Comparison of ENCODE assay signal across 8 cellular contexts in genomic region chrX:48538641-48539344, GRCh38. TPM values are rescaled to one million over a fixed set of nuclear protein-coding genes. Genes with fewer than 3 reads are reported as not detected.
DNase-seq lines count a peak whose midpoint lies in the region; ATAC-seq, FAIRE-seq and TF ChIP-seq lines count a peak whose summit lies in the region.

No MANE protein-coding gene starts in this region.

- no peak for TF ChIP-seq RAD21 in SK-N-SH (IDR thresholded peaks at IDR 0.05; ENCODE audit: low read length)

- H3K27ac ChIP-seq in SK-N-SH (ENCODE audit: low read depth in 2 of 2, low read length in 1 of 2) (no peak overlapping the region), keratinocyte (ENCODE audit: control insufficient read depth, insufficient read depth, low read length) (peak overlapping the region; percentile 84), subcutaneous abdominal adipose tissue (ENCODE audit: low read depth, low read length) (peak overlapping the region; percentile 72)

- TF ChIP-seq EP300 in SK-N-SH (IDR thresholded peaks at IDR 0.05; ENCODE audit: borderline replicate concordance in 1 of 2, low read depth in 1 of 2, low read length in 1 of 2), result no peak

- dilution Hi-C loops in keratinocyte (cut with MboI; ENCODE audit: extremely low pct_ligation_motif_present, low sequenced_read_pairs), result no loop called here

- intact Hi-C loops in activated T-helper 2 cell treated with anti-CD3 and anti-CD28 coated beads, Interferon-gamma antibody, Interleukin-2, Interleukin-4, amounts not matched to agents 10 μg/mL and 5 μg/mL and 100 μg/mL, durations not matched to agents 14 hours and 24 hours and 36 hours (cut with micrococcal nuclease), result loop anchor here (1.0 to 5.0 kb wide), 4 partner anchors 17 to 61 kb away; partner anchors contain the start of genes EBP, FTSJ1, PORCN and RBM3

- DNase-seq in SK-N-SH, result no peak
- no peak for DNase-seq in activated T-helper 2 cell treated with anti-CD3 and anti-CD28 coated beads, Interferon-gamma antibody, Interleukin-2, Interleukin-4, amounts not matched to agents 10 μg/mL and 5 μg/mL and 100 μg/mL, durations not matched to agents 14 hours and 24 hours and 36 hours (ENCODE audit: low spot score)
- no peak for DNase-seq in keratinocyte (ENCODE audit: low read depth, low spot score)
- no peak for DNase-seq in GM12891 (ENCODE audit: insufficient read length, low spot score)
- no peak for DNase-seq in GM19238 (ENCODE audit: insufficient read length, low spot score)
- DNase-seq in Ammon's horn (ENCODE audit: low spot score), result no peak

- no peaks in the 10 kb centered on the region for H3K9me3 Mint-ChIP-seq in activated T-helper 2 cell treated with anti-CD3 and anti-CD28 coated beads, Interferon-gamma antibody, Interleukin-2, Interleukin-4, amounts not matched to agents 10 μg/mL and 5 μg/mL and 100 μg/mL, durations not matched to agents 14 hours and 24 hours and 36 hours

- no peak for ATAC-seq in SK-N-SH treated with all-trans-retinoic acid at 6 μM for 48 hours

- no peak overlapping the region for H3K9ac ChIP-seq in SK-N-SH
- H3K9ac ChIP-seq in keratinocyte (ENCODE audit: control insufficient read depth, extremely low read depth, insufficient read depth, low read length), result peak overlapping the region; percentile 83
- peak overlapping the region in 1 of 5 donors; percentile 39 for H3K9ac ChIP-seq in subcutaneous abdominal adipose tissue (ENCODE audit: low read length in 5 of 5)

- H3K27ac Mint-ChIP-seq in activated T-helper 2 cell treated with anti-CD3 and anti-CD28 coated beads, Interferon-gamma antibody, Interleukin-2, Interleukin-4, amounts not matched to agents 10 μg/mL and 5 μg/mL and 100 μg/mL, durations not matched to agents 14 hours and 24 hours and 36 hours, result peak overlapping the region; percentile 94

- 69% methylated on average over 23 of the region's 23 CpGs for WGBS in SK-N-SH (ENCODE audit: low lambda C conversion rate)

- no peaks in the 10 kb centered on the region for H3K9me2 ChIP-seq in SK-N-SH

- no peak overlapping the region for H3K4me3 Mint-ChIP-seq in activated T-helper 2 cell treated with anti-CD3 and anti-CD28 coated beads, Interferon-gamma antibody, Interleukin-2, Interleukin-4, amounts not matched to agents 10 μg/mL and 5 μg/mL and 100 μg/mL, durations not matched to agents 14 hours and 24 hours and 36 hours (ENCODE audit: low read depth)

- H3K79me2 ChIP-seq in SK-N-SH (ENCODE audit: insufficient read depth) (peaks cover 17% of the 10 kb centered on the region; the same call in 1 of the 2 replicates), keratinocyte (ENCODE audit: control insufficient read depth, insufficient read depth, low read length) (peaks cover 15% of the 10 kb centered on the region)

- H3K27me3 ChIP-seq in SK-N-SH (ENCODE audit: insufficient read depth) (no peaks in the 10 kb centered on the region), keratinocyte (ENCODE audit: control insufficient read depth, extremely low read depth, insufficient read depth, low read length) (no peaks in the 10 kb centered on the region), subcutaneous abdominal adipose tissue (ENCODE audit: control insufficient read depth in 5 of 5, insufficient read depth in 4 of 5, low read length in 5 of 5) (peaks cover 0 to 3% (median 0%) of the 10 kb centered on the region in 5 donors)

- H3K9me3 ChIP-seq in SK-N-SH (no peaks in the 10 kb centered on the region), keratinocyte (ENCODE audit: control insufficient read depth, low read depth, low read length) (no peaks in the 10 kb centered on the region), subcutaneous abdominal adipose tissue (ENCODE audit: control insufficient read depth in 5 of 5, low read length in 5 of 5) (no peaks in the 10 kb centered on the region)

- FAIRE-seq in keratinocyte (lab: Jason Lieb, UNC) (no peak), GM12891 (lab: Jason Lieb, UNC) (no peak)

- POLR2A ChIA-PET in SK-N-SH (lab: Yijun Ruan, JAX), result interaction anchor here (0.7 kb wide), 1 partner anchor 35 kb away, joined by 4 read pairs; no protein-coding TSS in a partner anchor

- CTCF ChIA-PET in SK-N-SH (lab: Yijun Ruan, JAX), result interaction anchor here (1.2 to 1.7 kb wide), 2 partner anchors 10 to 36 kb away, joined by 3 to 4 read pairs; no protein-coding TSS in a partner anchor

- peaks cover 0 to 6% of the 10 kb centered on the region in 2 experiments; a peak in 1 of 4 replicates for H3K4me1 ChIP-seq in SK-N-SH (ENCODE audit: control insufficient read depth in 1 of 2, insufficient read depth in 2 of 2, low read depth in 1 of 2, low read length in 1 of 2)
- peaks cover 9% of the 10 kb centered on the region for H3K4me1 ChIP-seq in keratinocyte (ENCODE audit: control insufficient read depth, extremely low read depth, insufficient read depth, low read length)
- H3K4me1 ChIP-seq in subcutaneous abdominal adipose tissue (ENCODE audit: control insufficient read depth in 5 of 5, insufficient read depth in 5 of 5, low read length in 5 of 5), result peaks cover 0 to 15% (median 9%) of the 10 kb centered on the region in 5 donors

- H3K36me3 Mint-ChIP-seq in activated T-helper 2 cell treated with anti-CD3 and anti-CD28 coated beads, Interferon-gamma antibody, Interleukin-2, Interleukin-4, amounts not matched to agents 10 μg/mL and 5 μg/mL and 100 μg/mL, durations not matched to agents 14 hours and 24 hours and 36 hours (ENCODE audit: low read depth), result peaks cover 23% of the 10 kb centered on the region

- peak overlapping the region; percentile 46; the same call in 1 of the 2 replicates for H3K4me2 ChIP-seq in SK-N-SH
- H3K4me2 ChIP-seq in keratinocyte (ENCODE audit: control insufficient read depth, extremely low read depth, insufficient read depth, low read depth, low read length), result no peak overlapping the region

- H3F3A ChIP-seq in SK-N-SH (replicated peaks; ENCODE audit: insufficient read depth), result no peaks in the 10 kb centered on the region

- H3K9me1 ChIP-seq in keratinocyte (ENCODE audit: control insufficient read depth, extremely low read depth, insufficient read depth, low read length), result no peaks in the 10 kb centered on the region

- H3K27me3 Mint-ChIP-seq in activated T-helper 2 cell treated with anti-CD3 and anti-CD28 coated beads, Interferon-gamma antibody, Interleukin-2, Interleukin-4, amounts not matched to agents 10 μg/mL and 5 μg/mL and 100 μg/mL, durations not matched to agents 14 hours and 24 hours and 36 hours (ENCODE audit: low read depth), result no peaks in the 10 kb centered on the region

- TF ChIP-seq POLR2A in GM12891 (IDR thresholded peaks at IDR 0.05; ENCODE audit: low read depth, low read length), result no peak

- peaks cover 20% of the 10 kb centered on the region for H3K4me1 Mint-ChIP-seq in activated T-helper 2 cell treated with anti-CD3 and anti-CD28 coated beads, Interferon-gamma antibody, Interleukin-2, Interleukin-4, amounts not matched to agents 10 μg/mL and 5 μg/mL and 100 μg/mL, durations not matched to agents 14 hours and 24 hours and 36 hours (ENCODE audit: low read depth)

- H3K4me3 ChIP-seq in SK-N-SH (ENCODE audit: low read depth in 2 of 2, low read length in 1 of 2) (peak overlapping the region; percentile 53 to 62; a peak in 3 of 4 replicates), keratinocyte (ENCODE audit: control insufficient read depth in 2 of 3, extremely low read depth in 1 of 3, insufficient read depth in 2 of 3, low read depth in 1 of 3, low read length in 3 of 3) (no peak overlapping the region), subcutaneous abdominal adipose tissue (ENCODE audit: low read depth in 1 of 5, low read length in 5 of 5) (peak overlapping the region in 4 of 5 donors; percentile 9 to 51 (median 40))

- H4K20me1 ChIP-seq in SK-N-SH (ENCODE audit: insufficient read depth), result no peaks in the 10 kb centered on the region
- H4K20me1 ChIP-seq in keratinocyte (ENCODE audit: control insufficient read depth, extremely low read depth, insufficient read depth, low read length), result no peaks in the 10 kb centered on the region

- H2AFZ ChIP-seq in SK-N-SH (ENCODE audit: low read depth), result 0 out of 2 replicates have a peak overlapping the region, but pooled peaks have one; percentile 67
- no peak overlapping the region for H2AFZ ChIP-seq in keratinocyte (ENCODE audit: control insufficient read depth, low read length)

- TF ChIP-seq CTCF in SK-N-SH (IDR thresholded peaks at IDR 0.05) (no peak), keratinocyte (optimal IDR thresholded peaks at IDR 0.05 in 1 of 3, IDR thresholded peaks at IDR 0.05 in 1 of 3, conservative IDR thresholded peaks at IDR 0.05 in 1 of 3; ENCODE audit: extremely low read depth in 1 of 3, insufficient read depth in 2 of 3, low read length in 3 of 3) (no peak)

- H3K36me3 ChIP-seq in SK-N-SH (replicated peaks in 1 of 2; ENCODE audit: control insufficient read depth in 1 of 2, insufficient read depth in 2 of 2, low read length in 1 of 2) (no peaks in the 10 kb centered on the region), keratinocyte (ENCODE audit: control insufficient read depth in 2 of 2, extremely low read depth in 1 of 2, insufficient read depth in 2 of 2, low read length in 2 of 2) (no peaks in the 10 kb centered on the region), subcutaneous abdominal adipose tissue (ENCODE audit: control insufficient read depth in 5 of 5, insufficient read depth in 5 of 5, low read length in 5 of 5) (peaks cover 0 to 5% (median 0%) of the 10 kb centered on the region in 5 donors)

RNA-seq across cellular contexts. Expression of gene TBC1D25, which starts 0.7 kb away (rescaled TPM):
- 11.8 and 18.4 TPM in 2 replicates for polyA plus RNA-seq in SK-N-SH (2012; rRNA removed)
- polyA plus RNA-seq in SK-N-SH (2012; cell fraction: cytosol; rRNA removed), result 8.1 and 12.3 TPM in 2 replicates
- polyA plus RNA-seq in SK-N-SH (2012; cell fraction: nucleus; rRNA removed), result 17.5 and 23.2 TPM in 2 replicates
- total RNA-seq in activated T-helper 2 cell treated with anti-CD3 and anti-CD28 coated beads, Interferon-gamma antibody, Interleukin-2, Interleukin-4, amounts not matched to agents 10 μg/mL and 5 μg/mL and 100 μg/mL, durations not matched to agents 14 hours and 24 hours and 36 hours, result 16.0 and 18.3 TPM in 2 replicates
- polyA plus RNA-seq in keratinocyte, result 6.1 to 11.9 TPM (median 9.2 TPM) in 3 replicates
- polyA plus RNA-seq in keratinocyte (2011; ENCODE audit: low read depth), result 8.2 TPM
- polyA plus RNA-seq in keratinocyte (2011; cell fraction: cytosol; rRNA removed), result 6.7 and 11.9 TPM in 2 replicates
- 12.2 and 15.6 TPM in 2 replicates for polyA plus RNA-seq in keratinocyte (2011; cell fraction: nucleus; rRNA removed)
- 8.8 and 15.8 TPM in 2 replicates for polyA plus RNA-seq in keratinocyte (2012; ENCODE audit: low replicate concordance)
- 8.2 to 37.2 TPM (median 20.4 TPM) in 3 replicates for polyA minus RNA-seq in keratinocyte
- 9.8 TPM for polyA minus RNA-seq in keratinocyte (2011; cell fraction: cytosol; rRNA and poly(A)+ RNA removed)
- 6.9 and 10.6 TPM in 2 replicates for polyA minus RNA-seq in keratinocyte (2011; cell fraction: nucleus; rRNA and poly(A)+ RNA removed)
- 11.4 TPM for polyA plus RNA-seq in GM12891 (2012; ENCODE audit: low read depth, missing spikeins)

RNA-seq across cellular contexts. Expression of gene EBP, which starts 17.2 kb away (rescaled TPM):
- polyA plus RNA-seq in SK-N-SH (2012; rRNA removed), result 28.9 and 30.2 TPM in 2 replicates
- 13.0 and 21.4 TPM in 2 replicates for polyA plus RNA-seq in SK-N-SH (2012; cell fraction: cytosol; rRNA removed)
- polyA plus RNA-seq in SK-N-SH (2012; cell fraction: nucleus; rRNA removed), result 30.5 and 35.9 TPM in 2 replicates
- 209 and 212 TPM in 2 replicates for total RNA-seq in activated T-helper 2 cell treated with anti-CD3 and anti-CD28 coated beads, Interferon-gamma antibody, Interleukin-2, Interleukin-4, amounts not matched to agents 10 μg/mL and 5 μg/mL and 100 μg/mL, durations not matched to agents 14 hours and 24 hours and 36 hours
- polyA plus RNA-seq in keratinocyte, result 157 to 285 TPM (median 194 TPM) in 3 replicates
- 30.6 TPM for polyA plus RNA-seq in keratinocyte (2011; ENCODE audit: low read depth)
- 89.5 and 123 TPM in 2 replicates for polyA plus RNA-seq in keratinocyte (2011; cell fraction: cytosol; rRNA removed)
- polyA plus RNA-seq in keratinocyte (2011; cell fraction: nucleus; rRNA removed), result 173 and 180 TPM in 2 replicates
- polyA plus RNA-seq in keratinocyte (2012; ENCODE audit: low replicate concordance), result 87.8 and 273 TPM in 2 replicates
- 265 to 582 TPM (median 337 TPM) in 3 replicates for polyA minus RNA-seq in keratinocyte
- polyA minus RNA-seq in keratinocyte (2011; cell fraction: cytosol; rRNA and poly(A)+ RNA removed), result 143 TPM
- 55.9 and 60.6 TPM in 2 replicates for polyA minus RNA-seq in keratinocyte (2011; cell fraction: nucleus; rRNA and poly(A)+ RNA removed)
- 95.9 TPM for polyA plus RNA-seq in GM12891 (2012; ENCODE audit: low read depth, missing spikeins)

RNA-seq across cellular contexts. Expression of gene PORCN, which starts 30.0 kb away (rescaled TPM):
- polyA plus RNA-seq in SK-N-SH (2012; rRNA removed) (10.6 and 11.0 TPM in 2 replicates), keratinocyte (52.2 to 78.4 TPM (median 69.3 TPM) in 3 replicates)
- polyA plus RNA-seq in SK-N-SH (2012; cell fraction: cytosol; rRNA removed), result 4.7 and 7.9 TPM in 2 replicates
- polyA plus RNA-seq in SK-N-SH (2012; cell fraction: nucleus; rRNA removed), result 15.1 and 17.2 TPM in 2 replicates
- 16.5 and 17.7 TPM in 2 replicates for total RNA-seq in activated T-helper 2 cell treated with anti-CD3 and anti-CD28 coated beads, Interferon-gamma antibody, Interleukin-2, Interleukin-4, amounts not matched to agents 10 μg/mL and 5 μg/mL and 100 μg/mL, durations not matched to agents 14 hours and 24 hours and 36 hours
- polyA plus RNA-seq in keratinocyte (2011; ENCODE audit: low read depth), result 5.2 TPM
- 53.0 and 92.1 TPM in 2 replicates for polyA plus RNA-seq in keratinocyte (2011; cell fraction: cytosol; rRNA removed)
- polyA plus RNA-seq in keratinocyte (2011; cell fraction: nucleus; rRNA removed), result 110 and 141 TPM in 2 replicates
- polyA plus RNA-seq in keratinocyte (2012; ENCODE audit: low replicate concordance), result 33.1 and 77.2 TPM in 2 replicates
- 84.1 to 260 TPM (median 90.0 TPM) in 3 replicates for polyA minus RNA-seq in keratinocyte
- 109 TPM for polyA minus RNA-seq in keratinocyte (2011; cell fraction: cytosol; rRNA and poly(A)+ RNA removed)
- 55.9 and 76.4 TPM in 2 replicates for polyA minus RNA-seq in keratinocyte (2011; cell fraction: nucleus; rRNA and poly(A)+ RNA removed)
- 8.8 TPM for polyA plus RNA-seq in GM12891 (2012; ENCODE audit: low read depth, missing spikeins)

RNA-seq across cellular contexts. Expression of gene RBM3, which starts 35.5 kb away (rescaled TPM):
- polyA plus RNA-seq in SK-N-SH (2012; rRNA removed) (183 and 222 TPM in 2 replicates), keratinocyte (237 to 327 TPM (median 282 TPM) in 3 replicates)
- 199 and 242 TPM in 2 replicates for polyA plus RNA-seq in SK-N-SH (2012; cell fraction: cytosol; rRNA removed)
- 192 and 277 TPM in 2 replicates for polyA plus RNA-seq in SK-N-SH (2012; cell fraction: nucleus; rRNA removed)
- 345 and 346 TPM in 2 replicates for total RNA-seq in activated T-helper 2 cell treated with anti-CD3 and anti-CD28 coated beads, Interferon-gamma antibody, Interleukin-2, Interleukin-4, amounts not matched to agents 10 μg/mL and 5 μg/mL and 100 μg/mL, durations not matched to agents 14 hours and 24 hours and 36 hours
- 38.2 TPM for polyA plus RNA-seq in keratinocyte (2011; ENCODE audit: low read depth)
- polyA plus RNA-seq in keratinocyte (2011; cell fraction: cytosol; rRNA removed), result 198 and 205 TPM in 2 replicates
- 200 and 256 TPM in 2 replicates for polyA plus RNA-seq in keratinocyte (2011; cell fraction: nucleus; rRNA removed)
- 82.5 and 371 TPM in 2 replicates for polyA plus RNA-seq in keratinocyte (2012; ENCODE audit: low replicate concordance)
- 147 to 296 TPM (median 202 TPM) in 3 replicates for polyA minus RNA-seq in keratinocyte
- 149 TPM for polyA minus RNA-seq in keratinocyte (2011; cell fraction: cytosol; rRNA and poly(A)+ RNA removed)
- 74.6 and 96.0 TPM in 2 replicates for polyA minus RNA-seq in keratinocyte (2011; cell fraction: nucleus; rRNA and poly(A)+ RNA removed)
- polyA plus RNA-seq in GM12891 (2012; ENCODE audit: low read depth, missing spikeins), result 247 TPM

RNA-seq across cellular contexts. Expression of gene WDR13, which starts 58.5 kb away (rescaled TPM):
- 58.0 and 101 TPM in 2 replicates for polyA plus RNA-seq in SK-N-SH (2012; rRNA removed)
- polyA plus RNA-seq in SK-N-SH (2012; cell fraction: cytosol; rRNA removed), result 30.9 and 62.0 TPM in 2 replicates
- polyA plus RNA-seq in SK-N-SH (2012; cell fraction: nucleus; rRNA removed), result 223 and 292 TPM in 2 replicates
- 43.4 and 44.7 TPM in 2 replicates for total RNA-seq in activated T-helper 2 cell treated with anti-CD3 and anti-CD28 coated beads, Interferon-gamma antibody, Interleukin-2, Interleukin-4, amounts not matched to agents 10 μg/mL and 5 μg/mL and 100 μg/mL, durations not matched to agents 14 hours and 24 hours and 36 hours
- polyA plus RNA-seq in keratinocyte, result 32.8 to 48.0 TPM (median 40.6 TPM) in 3 replicates
- polyA plus RNA-seq in keratinocyte (2011; ENCODE audit: low read depth), result 39.7 TPM
- polyA plus RNA-seq in keratinocyte (2011; cell fraction: cytosol; rRNA removed), result 48.9 and 86.4 TPM in 2 replicates
- polyA plus RNA-seq in keratinocyte (2011; cell fraction: nucleus; rRNA removed), result 78.0 and 123 TPM in 2 replicates
- 92.0 and 98.0 TPM in 2 replicates for polyA plus RNA-seq in keratinocyte (2012; ENCODE audit: low replicate concordance)
- 36.3 to 211 TPM (median 40.0 TPM) in 3 replicates for polyA minus RNA-seq in keratinocyte
- polyA minus RNA-seq in keratinocyte (2011; cell fraction: cytosol; rRNA and poly(A)+ RNA removed), result 81.7 TPM
- 31.0 and 34.7 TPM in 2 replicates for polyA minus RNA-seq in keratinocyte (2011; cell fraction: nucleus; rRNA and poly(A)+ RNA removed)
- polyA plus RNA-seq in GM12891 (2012; ENCODE audit: low read depth, missing spikeins), result 55.1 TPM

Comparison
In these comparisons a context has a peak if more than half of its experiments do, and no peak if none do; other contexts are left out.
1. H3K27ac ChIP-seq: peak in keratinocyte (single experiment) and subcutaneous abdominal adipose tissue (single experiment); none in SK-N-SH (0 of 2).
2. H3K4me3 ChIP-seq: peak in SK-N-SH (2 of 2) and subcutaneous abdominal adipose tissue (4 of 5); none in keratinocyte (0 of 3).